9 cellular contexts compared by ENCODE assay signal in the genomic region with DNA sequence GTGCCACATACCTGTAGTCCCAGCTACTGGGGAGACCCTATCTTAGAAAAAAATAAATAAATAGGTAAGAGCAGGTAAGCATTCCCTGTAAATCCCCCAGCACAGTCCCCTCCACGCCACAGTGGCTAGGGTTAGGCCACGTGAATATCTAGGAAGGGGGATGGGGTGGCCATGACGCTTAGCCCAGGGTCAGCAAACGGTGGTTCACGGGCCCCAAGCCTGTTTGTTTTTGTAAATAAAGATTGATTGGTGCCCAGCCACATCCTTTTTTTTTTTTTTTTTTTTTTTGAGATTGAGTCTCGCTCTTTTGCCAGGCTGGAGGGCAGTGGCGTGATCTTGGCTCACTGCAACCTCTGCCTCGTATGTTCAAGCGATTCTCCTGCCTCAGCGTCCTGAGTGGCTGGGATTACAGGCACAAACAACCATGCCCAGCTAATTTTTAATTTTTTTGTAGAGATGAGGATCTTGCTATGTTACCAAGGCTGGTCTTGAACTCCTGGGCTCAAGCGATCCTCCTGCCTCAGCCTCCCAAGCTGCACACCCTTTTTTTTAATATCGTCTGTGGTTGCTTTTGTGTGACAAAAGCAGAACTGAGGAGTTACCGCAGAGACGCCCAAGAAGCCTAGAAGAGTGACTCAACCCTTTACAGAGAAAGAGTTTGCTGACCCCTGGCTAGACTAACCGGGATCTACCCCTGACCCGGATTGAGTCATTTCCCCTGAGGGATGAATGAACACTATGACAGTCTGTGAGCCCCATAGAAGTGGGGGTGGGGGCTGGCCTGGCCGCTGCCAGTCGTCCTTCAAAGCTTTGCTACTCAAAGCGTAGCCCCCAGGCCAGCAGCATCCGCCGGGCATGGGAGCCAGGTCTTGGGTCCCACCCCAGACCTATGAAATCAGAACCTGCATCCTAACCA.
DNase-seq lines count a peak whose midpoint lies in the region; ATAC-seq and TF ChIP-seq lines count a peak whose summit lies in the region.
"Had no signal": no experiment of that assay in that cellular context is flagged by ENCODE, and none has a peak within 500 bp of the region (broad histone marks: within the 10 kb centered on the region; RNA-seq: fewer than 3 reads in every experiment).

No MANE protein-coding gene starts in this region.

- H2AFZ ChIP-seq in OCI-LY7 (ENCODE audit: low read length) = no peak overlapping the region

- ATAC-seq in GM21717 (IDR thresholded peaks at IDR 0.05; ENCODE audit: unreplicated experiment) = no peak

- no peak overlapping the region for H3K4me3 ChIP-seq in OCI-LY7 (ENCODE audit: low read depth, low read length, poor library complexity, severe bottlenecking)

- no peaks in the 10 kb centered on the region for H3K9me2 ChIP-seq in OCI-LY7 (ENCODE audit: insufficient read depth, low read length)

- peaks cover 66% of the 10 kb centered on the region for H3K4me1 Mint-ChIP-seq in mesothelial cell of epicardium

- no peaks in the 10 kb centered on the region for H3K9me3 Mint-ChIP-seq in mesothelial cell of epicardium
- H3K9me3 Mint-ChIP-seq: central memory CD8-positive, alpha-beta T cell had no signal

- peak overlapping the region; percentile 9 for H3K27ac Mint-ChIP-seq in mesothelial cell of epicardium

- no peak overlapping the region for H3K4me2 ChIP-seq in OCI-LY7 (ENCODE audit: low read length)

- H3K4me3 Mint-ChIP-seq in mesothelial cell of epicardium = no peak overlapping the region
- H3K4me3 Mint-ChIP-seq: central memory CD8-positive, alpha-beta T cell had no signal

- H3K79me2 ChIP-seq in OCI-LY7 (ENCODE audit: insufficient read depth, low read depth, low read length) = no peaks in the 10 kb centered on the region

- TF ChIP-seq CTCF in OCI-LY7 (conservative IDR thresholded peaks at IDR 0.05; ENCODE audit: low read length) (peak; percentile 29; the same call in 1 of the 2 replicates), mesothelial cell of epicardium (IDR thresholded peaks at IDR 0.05; ENCODE audit: unreplicated experiment) (no peak)

- no peak overlapping the region for H3K27ac ChIP-seq in OCI-LY7 (ENCODE audit: low read depth, low read length, poor library complexity, severe bottlenecking)

- H3K9me3 ChIP-seq in OCI-LY7 (ENCODE audit: low read length) = no peaks in the 10 kb centered on the region

- intact Hi-C loops in OCI-LY7 (cut with micrococcal nuclease; ENCODE audit: unreplicated experiment) = loop anchor here (5.0 kb wide), 1 partner anchor 114 kb away; the partner anchor contains the start of gene NCOR2

- POLR2A ChIA-PET in OCI-LY7 (lab: Charles Lee) = no interaction called here

- peaks cover 3% of the 10 kb centered on the region for H3K27me3 Mint-ChIP-seq in mesothelial cell of epicardium (ENCODE audit: low read depth)
- H3K27me3 Mint-ChIP-seq: central memory CD8-positive, alpha-beta T cell had no signal

- H3K4me1 ChIP-seq in OCI-LY7 (ENCODE audit: insufficient read depth, low read length, poor library complexity, severe bottlenecking) = no peaks in the 10 kb centered on the region

- CTCF ChIA-PET in OCI-LY7 (lab: Charles Lee; ENCODE audit: unreplicated experiment) = no interaction called here

- H3K36me3 Mint-ChIP-seq in mesothelial cell of epicardium = no peaks in the 10 kb centered on the region

- DNase-seq in stimulated activated CD4-positive, alpha-beta T cell treated with anti-CD3 and anti-CD28 coated beads, Interleukin-15, amount 100 ng/mL, for 24 hours = peak; percentile 46
- DNase-seq in stimulated activated CD4-positive, alpha-beta T cell treated with anti-CD3 and anti-CD28 coated beads, Interleukin-2, amount 100 ng/mL, for 48 hours = no peak
- DNase-seq in OCI-LY7 (ENCODE audit: low spot score) (peak; percentile 32), dermis microvascular lymphatic vessel endothelial cell (ENCODE audit: low read depth in 2 of 2) (peak; percentile 53 to 93), mesothelial cell of epicardium (ENCODE audit: low spot score in 2 of 2, unreplicated experiment in 2 of 2) (no peak), NCI-H1694 treated with DMSO at 0.1 percent for 48 hours (lab: John Stamatoyannopoulos, UW) (no peak), NK-92 (lab: John Stamatoyannopoulos, UW; ENCODE audit: unreplicated experiment) (no peak)

- no peaks in the 10 kb centered on the region for H4K20me1 ChIP-seq in OCI-LY7 (ENCODE audit: insufficient read depth, low read length)

- no TSS peak for BruUV-seq in OCI-LY7 (replicated peaks; lab: Mats Ljungman, UMichigan)

- no peaks in the 10 kb centered on the region for H3K36me3 ChIP-seq in OCI-LY7 (ENCODE audit: insufficient read depth, low read length)

Comparison
In these comparisons a context has a peak if more than half of its experiments do, and no peak if none do; other contexts are left out.
1. DNase-seq: peak in stimulated activated CD4-positive, alpha-beta T cell treated with anti-CD3 and anti-CD28 coated beads, Interleukin-15, amount 100 ng/mL, for 24 hours (single experiment), OCI-LY7 (single experiment) and dermis microvascular lymphatic vessel endothelial cell (2 of 2); none in stimulated activated CD4-positive, alpha-beta T cell treated with anti-CD3 and anti-CD28 coated beads, Interleukin-2, amount 100 ng/mL, for 48 hours (0 of 2), mesothelial cell of epicardium (0 of 2), NCI-H1694 treated with DMSO at 0.1 percent for 48 hours (single experiment) and NK-92 (single experiment).